ENCODE assay signal across 21 cellular contexts in genomic region chr13:48496271-48496670, GRCh38. TPM values are rescaled to one million over a fixed set of nuclear protein-coding genes. Genes with fewer than 3 reads are reported as not detected.
DNase-seq lines count a peak whose midpoint lies in the region; ATAC-seq and TF ChIP-seq lines count a peak whose summit lies in the region.
"Had no signal": no experiment of that assay in that cellular context is flagged by ENCODE, and none has a peak within 500 bp of the region (broad histone marks: within the 10 kb centered on the region; RNA-seq: fewer than 3 reads in every experiment).

No MANE protein-coding gene starts in this region.

- H3K36me3 Mint-ChIP-seq in CD4-positive, alpha-beta T cell (ENCODE audit: low read depth) = no peaks in the 10 kb centered on the region
- H3K36me3 Mint-ChIP-seq in T-helper 2 cell treated with Interferon-gamma antibody and Interleukin-4, amounts not matched to agents 5 μg/mL and 100 μg/mL, for 36 hours (ENCODE audit: low read depth) = peaks cover 24% of the 10 kb centered on the region
- no peaks in the 10 kb centered on the region for H3K36me3 Mint-ChIP-seq in naive thymus-derived CD8-positive, alpha-beta T cell
- H3K36me3 Mint-ChIP-seq: activated naive CD4-positive, alpha-beta T cell treated with anti-CD3 and anti-CD28 coated beads, Interleukin-2, amount 50 U/mL, for 72 hours had no signal

- H3K27ac ChIP-seq in CD4-positive, alpha-beta T cell (ENCODE audit: low read depth, low read length) = no peak overlapping the region
- H3K27ac ChIP-seq: 22Rv1, lower lobe of right lung, pancreas, sigmoid colon, transverse colon had no signal

- DNase-seq in NCI-H146 (lab: John Stamatoyannopoulos, UW) = peak; percentile 48
- DNase-seq in NCI-H146 treated with DMSO at 0.1 percent for 48 hours (lab: John Stamatoyannopoulos, UW; ENCODE audit: unreplicated experiment) = no peak
- no peak for DNase-seq in CD4-positive, alpha-beta T cell
- no peak for DNase-seq in T-helper 2 cell treated with Interferon-gamma antibody and Interleukin-4, amounts not matched to agents 5 μg/mL and 100 μg/mL, for 36 hours (ENCODE audit: low spot score)
- DNase-seq in naive thymus-derived CD8-positive, alpha-beta T cell = no peak
- DNase-seq in erythroblast (lab: John Stamatoyannopoulos, UW) = no peak
- no peak for DNase-seq in kidney tubule cell (ENCODE audit: low spot score)
- DNase-seq: activated CD4-positive, alpha-beta T cell treated with anti-CD3 and anti-CD28 coated beads for 1 hour; DMS 273 treated with DMSO at 0.1 percent for 48 hours; GDM1; HCEC 1CT; lower lobe of right lung; NCI-H1436 treated with DMSO at 0.1 percent for 48 hours; pancreas; sigmoid colon; SK-N-SH; stimulated activated naive B cell treated with anti-CD40 and anti-IgM and Interleukin-4, amounts not matched to agents 10 μg/mL and 1 μg/mL and 100 μg/mL, for 72 hours; transverse colon had no signal

- intact Hi-C loops in CD4-positive, alpha-beta T cell (cut with DNase I, micrococcal nuclease) = loop anchor here in 1 of 2 experiments (5.0 kb wide), 1 partner anchor 84 kb away; the partner anchor contains the start of gene LPAR6

- peak overlapping the region; percentile 19 for H3K27ac Mint-ChIP-seq in CD4-positive, alpha-beta T cell
- peak overlapping the region; percentile 86 for H3K27ac Mint-ChIP-seq in T-helper 2 cell treated with Interferon-gamma antibody and Interleukin-4, amounts not matched to agents 5 μg/mL and 100 μg/mL, for 36 hours
- H3K27ac Mint-ChIP-seq in naive thymus-derived CD8-positive, alpha-beta T cell = peak overlapping the region in 6 of 10 donors; percentile 9 to 69 (median 50)
- H3K27ac Mint-ChIP-seq: stimulated activated naive B cell treated with anti-CD40 and anti-IgM and Interleukin-4, amounts not matched to agents 10 μg/mL and 1 μg/mL and 100 μg/mL, for 72 hours had no signal

- POLR2A ChIA-PET in CD4-positive, alpha-beta T cell (lab: Charles Lee) = interaction anchor here (0.6 to 3.9 kb wide), 3 partner anchors 9 to 88 kb away, joined by 3 to 33 read pairs (median 4); no protein-coding TSS in a partner anchor
- POLR2A ChIA-PET in naive thymus-derived CD8-positive, alpha-beta T cell (lab: Charles Lee) = interaction anchor here (1.0 to 1.6 kb wide), 2 partner anchors 9 to 36 kb away, joined by 3 to 9 read pairs; partner anchors contain the start of gene RCBTB2

- H3K9me3 Mint-ChIP-seq in CD4-positive, alpha-beta T cell = no peaks in the 10 kb centered on the region
- no peaks in the 10 kb centered on the region for H3K9me3 Mint-ChIP-seq in T-helper 2 cell treated with Interferon-gamma antibody and Interleukin-4, amounts not matched to agents 5 μg/mL and 100 μg/mL, for 36 hours
- no peaks in the 10 kb centered on the region for H3K9me3 Mint-ChIP-seq in naive thymus-derived CD8-positive, alpha-beta T cell
- H3K9me3 Mint-ChIP-seq: activated naive CD4-positive, alpha-beta T cell treated with anti-CD3 and anti-CD28 coated beads, Interleukin-2, amount 50 U/mL, for 72 hours; stimulated activated naive B cell treated with anti-CD40 and anti-IgM and Interleukin-4, amounts not matched to agents 10 μg/mL and 1 μg/mL and 100 μg/mL, for 72 hours had no signal

- peaks cover 42% of the 10 kb centered on the region for H3K4me1 Mint-ChIP-seq in CD4-positive, alpha-beta T cell (ENCODE audit: low read depth)
- peaks cover 55% of the 10 kb centered on the region for H3K4me1 Mint-ChIP-seq in T-helper 2 cell treated with Interferon-gamma antibody and Interleukin-4, amounts not matched to agents 5 μg/mL and 100 μg/mL, for 36 hours (ENCODE audit: low read depth)
- peaks cover 16 to 59% (median 23%) of the 10 kb centered on the region in 4 donors for H3K4me1 Mint-ChIP-seq in naive thymus-derived CD8-positive, alpha-beta T cell

- TF ChIP-seq CTCF in CD4-positive, alpha-beta T cell (IDR thresholded peaks at IDR 0.05) = no peak

- H3K9me3 ChIP-seq in CD4-positive, alpha-beta T cell (ENCODE audit: control insufficient read depth, low read length) = no peaks in the 10 kb centered on the region
- H3K9me3 ChIP-seq: lower lobe of right lung, pancreas, sigmoid colon, SK-N-SH, transverse colon had no signal

- H3K27me3 ChIP-seq in CD4-positive, alpha-beta T cell (ENCODE audit: control insufficient read depth, insufficient read depth, low read length) = no peaks in the 10 kb centered on the region
- H3K27me3 ChIP-seq: pancreas, sigmoid colon, transverse colon had no signal

- no peaks in the 10 kb centered on the region for H3K27me3 Mint-ChIP-seq in CD4-positive, alpha-beta T cell
- H3K27me3 Mint-ChIP-seq in T-helper 2 cell treated with Interferon-gamma antibody and Interleukin-4, amounts not matched to agents 5 μg/mL and 100 μg/mL, for 36 hours (ENCODE audit: low read depth) = no peaks in the 10 kb centered on the region
- H3K27me3 Mint-ChIP-seq in naive thymus-derived CD8-positive, alpha-beta T cell = no peaks in the 10 kb centered on the region

- TF ChIP-seq POLR2A in erythroblast (IDR thresholded peaks at IDR 0.05; ENCODE audit: low read length) = no peak

- CTCF ChIA-PET in CD4-positive, alpha-beta T cell (lab: Charles Lee) = interaction anchor here (1.1 kb wide), 1 partner anchor 53 kb away, joined by 3 read pairs; no protein-coding TSS in a partner anchor

- no peak for ATAC-seq in CD4-positive, alpha-beta T cell (ENCODE audit: poor library complexity)
- ATAC-seq in naive thymus-derived CD8-positive, alpha-beta T cell = no peak
- ATAC-seq in HG03025 (IDR thresholded peaks at IDR 0.05; ENCODE audit: low FRiP score, unreplicated experiment) = no peak
- ATAC-seq: activated naive CD4-positive, alpha-beta T cell treated with anti-CD3 and anti-CD28 coated beads, Interleukin-2, amount 50 U/mL, for 72 hours; lower lobe of right lung; pancreas; stimulated activated naive B cell treated with anti-CD40 and anti-IgM and Interleukin-4, amounts not matched to agents 10 μg/mL and 1 μg/mL and 100 μg/mL, for 72 hours had no signal

- H3K4me3 Mint-ChIP-seq in CD4-positive, alpha-beta T cell = no peak overlapping the region
- peak overlapping the region; percentile 56 for H3K4me3 Mint-ChIP-seq in T-helper 2 cell treated with Interferon-gamma antibody and Interleukin-4, amounts not matched to agents 5 μg/mL and 100 μg/mL, for 36 hours
- peak overlapping the region in 6 of 10 donors; percentile 6 to 43 (median 28) for H3K4me3 Mint-ChIP-seq in naive thymus-derived CD8-positive, alpha-beta T cell
- H3K4me3 Mint-ChIP-seq: stimulated activated naive B cell treated with anti-CD40 and anti-IgM and Interleukin-4, amounts not matched to agents 10 μg/mL and 1 μg/mL and 100 μg/mL, for 72 hours had no signal

RNA-seq across cellular contexts. Expression of gene RCBTB2, which starts 36.6 kb away (rescaled TPM):
- total RNA-seq in CD4-positive, alpha-beta T cell = 1 to 10 TPM; 6.1 to 6.5 TPM
- total RNA-seq in naive thymus-derived CD8-positive, alpha-beta T cell = 1 to 10 TPM; 8.1 to 9.8 TPM
- polyA plus RNA-seq in naive thymus-derived CD8-positive, alpha-beta T cell = 10 to 100 TPM in 1 of 3 donors, 1 to 10 TPM in 2; 6.3 to 17.6 (median 6.3) TPM

Comparison
In these comparisons a context has a peak if more than half of its experiments do, and no peak if none do; other contexts are left out.
1. H3K27ac Mint-ChIP-seq: peak in every context shown above with its lines; median percentile 86 in T-helper 2 cell treated with Interferon-gamma antibody and Interleukin-4, amounts not matched to agents 5 μg/mL and 100 μg/mL, for 36 hours; 50 in naive thymus-derived CD8-positive, alpha-beta T cell; 19 in CD4-positive, alpha-beta T cell.